Comparison of ENCODE assay signal across 11 cellular contexts in the genomic region with DNA sequence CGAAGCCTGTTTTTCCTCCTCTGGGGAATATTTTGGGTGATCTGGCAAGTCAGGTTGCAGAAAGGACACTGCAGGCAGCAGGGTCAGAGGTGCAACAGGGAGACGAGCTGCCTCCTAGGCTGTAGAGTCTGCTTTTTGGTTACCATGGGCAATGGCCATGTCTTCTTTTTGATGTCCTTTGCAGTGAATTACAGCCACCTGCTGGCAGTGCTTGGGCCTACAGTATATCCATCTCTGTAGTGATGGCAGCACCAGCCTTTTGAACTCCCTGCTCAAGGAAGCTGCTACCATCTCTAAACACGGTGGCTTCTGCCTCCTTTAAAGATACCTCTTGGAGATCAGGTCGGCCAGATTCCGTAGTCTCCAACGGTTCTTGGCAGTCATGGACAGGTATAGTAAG.
DNase-seq lines count a peak whose midpoint lies in the region; ATAC-seq and TF ChIP-seq lines count a peak whose summit lies in the region.
"Had no signal": no experiment of that assay in that cellular context is flagged by ENCODE, and none has a peak within 500 bp of the region (broad histone marks: within the 10 kb centered on the region; RNA-seq: fewer than 3 reads in every experiment).

No MANE protein-coding gene starts in this region.

- H3K4me1 ChIP-seq in left ventricle myocardium inferior, result no peaks in the 10 kb centered on the region
- H3K4me1 ChIP-seq in CD8-positive, alpha-beta memory T cell (ENCODE audit: insufficient read depth, low read length), result no peaks in the 10 kb centered on the region

- ATAC-seq in GM21737 (IDR thresholded peaks at IDR 0.05; ENCODE audit: unreplicated experiment), result no peak
- ATAC-seq in left ventricle myocardium superior, result no peak
- ATAC-seq: sciatic nerve; stimulated activated naive CD8-positive, alpha-beta T cell treated with anti-CD3 and anti-CD28 coated beads, Interleukin-15, Interleukin-2, amounts not matched to agents 100 U/mL and 50 U/mL, for 24 hours had no signal

- peaks cover 33 to 65% of the 10 kb centered on the region in 2 donors for H3K27me3 Mint-ChIP-seq in CD8-positive, alpha-beta memory T cell

- no peaks in the 10 kb centered on the region for H3K4me1 Mint-ChIP-seq in CD8-positive, alpha-beta memory T cell

- H3K9me3 Mint-ChIP-seq in CD8-positive, alpha-beta memory T cell, result peaks cover under 1 to 12% (median 3%) of the 10 kb centered on the region in 5 donors

- H3K27ac ChIP-seq in left ventricle myocardium inferior (replicated peaks), result no peak overlapping the region
- no peak overlapping the region for H3K27ac ChIP-seq in CD8-positive, alpha-beta memory T cell (ENCODE audit: low read depth, low read length)

- no peaks in the 10 kb centered on the region for H3K36me3 Mint-ChIP-seq in CD8-positive, alpha-beta memory T cell

- H3K27ac Mint-ChIP-seq in CD8-positive, alpha-beta memory T cell, result no peak overlapping the region
- H3K27ac Mint-ChIP-seq: T-helper 2 cell treated with Interferon-gamma antibody and Interleukin-4, amounts not matched to agents 5 μg/mL and 100 μg/mL, for 36 hours had no signal

- TF ChIP-seq CTCF in left ventricle myocardium inferior (IDR thresholded peaks at IDR 0.05; ENCODE audit: borderline replicate concordance), result peak; percentile 29
- TF ChIP-seq CTCF in choroid plexus epithelial cell (conservative IDR thresholded peaks at IDR 0.05; ENCODE audit: low read depth, low read length), result peak; percentile 45

- DNase-seq in left ventricle myocardium inferior (no peak), cardiac septum (ENCODE audit: low spot score) (no peak), NCI-H2227 treated with DMSO at 0.1 percent for 48 hours (lab: John Stamatoyannopoulos, UW) (peak; percentile 69), choroid plexus epithelial cell (ENCODE audit: low read depth) (peak; percentile 30), NCI-H128 (lab: John Stamatoyannopoulos, UW; ENCODE audit: unreplicated experiment) (no peak), left ventricle myocardium superior (no peak)
- no peak for DNase-seq in CD8-positive, alpha-beta memory T cell
- DNase-seq: stimulated activated naive CD8-positive, alpha-beta T cell treated with anti-CD3 and anti-CD28 coated beads, Interleukin-15, Interleukin-2, amounts not matched to agents 100 U/mL and 50 U/mL, for 24 hours had no signal

- no peak overlapping the region for H3K4me3 Mint-ChIP-seq in CD8-positive, alpha-beta memory T cell
- H3K4me3 Mint-ChIP-seq: T-helper 2 cell treated with Interferon-gamma antibody and Interleukin-4, amounts not matched to agents 5 μg/mL and 100 μg/mL, for 36 hours had no signal

- POLR2A ChIA-PET in CD8-positive, alpha-beta memory T cell (lab: Charles Lee), result no interaction called here

- intact Hi-C loops in left ventricle myocardium inferior (cut with micrococcal nuclease), result no loop called here
- intact Hi-C loops in cardiac septum (cut with DNase I), result no loop called here
- intact Hi-C loops in left ventricle myocardium superior (cut with micrococcal nuclease), result no loop called here

- H3K27me3 ChIP-seq in left ventricle myocardium inferior (ENCODE audit: low read depth), result peaks cover 24% of the 10 kb centered on the region
- no peaks in the 10 kb centered on the region for H3K27me3 ChIP-seq in CD8-positive, alpha-beta memory T cell (ENCODE audit: insufficient read depth, low read length, poor library complexity, severe bottlenecking)

- CTCF ChIA-PET in CD8-positive, alpha-beta memory T cell (lab: Charles Lee), result no interaction called here

- H3K4me3 ChIP-seq in left ventricle myocardium inferior (no peak overlapping the region), choroid plexus epithelial cell (ENCODE audit: low read depth, low read length) (no peak overlapping the region)
- H3K4me3 ChIP-seq in CD8-positive, alpha-beta memory T cell (ENCODE audit: low read length), result no peak overlapping the region

- H3K36me3 ChIP-seq in left ventricle myocardium inferior, result no peaks in the 10 kb centered on the region
- H3K36me3 ChIP-seq in CD8-positive, alpha-beta memory T cell (ENCODE audit: insufficient read depth, low read length), result no peaks in the 10 kb centered on the region

- peaks cover 7% of the 10 kb centered on the region for H3K9me3 ChIP-seq in left ventricle myocardium inferior (replicated peaks)
- H3K9me3 ChIP-seq in CD8-positive, alpha-beta memory T cell (ENCODE audit: low read length), result no peaks in the 10 kb centered on the region

Comparison
In these comparisons a context has a peak if more than half of its experiments do, and no peak if none do; other contexts are left out.
1. DNase-seq: peak in NCI-H2227 treated with DMSO at 0.1 percent for 48 hours (single experiment) and choroid plexus epithelial cell (single experiment); none in left ventricle myocardium inferior (single experiment), cardiac septum (single experiment), NCI-H128 (single experiment), CD8-positive, alpha-beta memory T cell (0 of 5) and left ventricle myocardium superior (single experiment).